In genomic region chr10:12435348-12435747, GRCh38 we compare ENCODE assay signal across 16 cellular contexts.
DNase-seq lines count a peak whose midpoint lies in the region; ATAC-seq, FAIRE-seq and TF ChIP-seq lines count a peak whose summit lies in the region.
"Had no signal": no experiment of that assay in that cellular context is flagged by ENCODE, and none has a peak within 500 bp of the region (broad histone marks: within the 10 kb centered on the region; RNA-seq: fewer than 3 reads in every experiment).

No MANE protein-coding gene starts in this region.

- peak; percentile 40 for FAIRE-seq in RCC 7860 (lab: Jason Lieb, UNC)
- FAIRE-seq: GM12892 had no signal

- TF ChIP-seq CTCF in esophagus muscularis mucosa (IDR thresholded peaks at IDR 0.05), result no peak

- intact Hi-C loops in sciatic nerve (cut with DNase I), result no loop called here
- intact Hi-C loops in esophagus muscularis mucosa (cut with DNase I), result no loop called here

- no peak for ATAC-seq in stimulated activated effector memory CD8-positive, alpha-beta T cell treated with anti-CD3 and anti-CD28 coated beads, Interleukin-12 subunit alpha, Interleukin-12 subunit beta, amount 100 ng/mL, for 72 hours
- no peak for ATAC-seq in sciatic nerve

- 92% methylated on average over 6 of the region's 6 CpGs for WGBS in esophagus muscularis mucosa

- H3K4me3 Mint-ChIP-seq in stimulated activated effector memory CD8-positive, alpha-beta T cell treated with anti-CD3 and anti-CD28 coated beads, Interleukin-12 subunit alpha, Interleukin-12 subunit beta, amount 100 ng/mL, for 72 hours, result no peak overlapping the region

- no peaks in the 10 kb centered on the region for H3K27me3 ChIP-seq in esophagus muscularis mucosa
- H3K27me3 ChIP-seq: BLaER1 treated with 17β-estradiol and CSF1 and Interleukin-3, amounts not matched to agents 10 nM and 100 nM had no signal

- no peaks in the 10 kb centered on the region for H3K9me3 ChIP-seq in esophagus muscularis mucosa
- H3K9me3 ChIP-seq: HAP-1 had no signal

- H3K4me3 ChIP-seq in esophagus muscularis mucosa, result no peak overlapping the region
- H3K4me3 ChIP-seq: BLaER1 treated with 17β-estradiol and CSF1 and Interleukin-3, amounts not matched to agents 10 nM and 100 nM; HAP-1 had no signal

- TF ChIP-seq POLR2A in esophagus muscularis mucosa (IDR thresholded peaks at IDR 0.05; ENCODE audit: low read depth), result no peak

- H3K4me1 Mint-ChIP-seq in stimulated activated effector memory CD8-positive, alpha-beta T cell treated with anti-CD3 and anti-CD28 coated beads, Interleukin-12 subunit alpha, Interleukin-12 subunit beta, amount 100 ng/mL, for 72 hours, result peaks cover 31% of the 10 kb centered on the region

- peak overlapping the region; percentile 48 for H3K27ac Mint-ChIP-seq in stimulated activated effector memory CD8-positive, alpha-beta T cell treated with anti-CD3 and anti-CD28 coated beads, Interleukin-12 subunit alpha, Interleukin-12 subunit beta, amount 100 ng/mL, for 72 hours

- no peak for TF ChIP-seq EP300 in esophagus muscularis mucosa (IDR thresholded peaks at IDR 0.05)

- H3K36me3 Mint-ChIP-seq in stimulated activated effector memory CD8-positive, alpha-beta T cell treated with anti-CD3 and anti-CD28 coated beads, Interleukin-12 subunit alpha, Interleukin-12 subunit beta, amount 100 ng/mL, for 72 hours, result no peaks in the 10 kb centered on the region

- H3K27ac ChIP-seq in esophagus muscularis mucosa (replicated peaks in 1 of 4), result no peak overlapping the region
- H3K27ac ChIP-seq: BLaER1 treated with 17β-estradiol and CSF1 and Interleukin-3, amounts not matched to agents 10 nM and 100 nM; RWPE1 had no signal

- no peaks in the 10 kb centered on the region for H3K36me3 ChIP-seq in esophagus muscularis mucosa
- H3K36me3 ChIP-seq: HAP-1 had no signal

- DNase-seq in NCI-H1417 (lab: John Stamatoyannopoulos, UW) (peak; percentile 24 to 68 (median 47)), NCI-H1417 treated with DMSO at 0.1 percent for 48 hours (lab: John Stamatoyannopoulos, UW) (no peak), NCI-H2107 (lab: John Stamatoyannopoulos, UW) (peak; percentile 12), RCC 7860 (ENCODE audit: low spot score) (peak; percentile 50), sciatic nerve (ENCODE audit: low spot score) (no peak), esophagus muscularis mucosa (ENCODE audit: extremely low spot score) (no peak)
- no peak for DNase-seq in stimulated activated effector memory CD8-positive, alpha-beta T cell treated with anti-CD3 and anti-CD28 coated beads, Interleukin-12 subunit alpha, Interleukin-12 subunit beta, amount 100 ng/mL, for 72 hours (ENCODE audit: low spot score in 2 of 2)
- no peak for DNase-seq in stimulated activated CD4-positive, alpha-beta T cell treated with anti-CD3 and anti-CD28 coated beads, Interleukin-4, amount 100 ng/mL, for 4 hours
- DNase-seq: DND-41, GDM1, NCI-H1694 treated with DMSO at 0.1 percent for 48 hours, NCI-H226 had no signal

- H3K4me1 ChIP-seq in esophagus muscularis mucosa, result peaks cover 0 to 21% (median 12%) of the 10 kb centered on the region in 4 donors
- H3K4me1 ChIP-seq: HAP-1 had no signal

- peaks cover 8% of the 10 kb centered on the region for H3K9me3 Mint-ChIP-seq in stimulated activated effector memory CD8-positive, alpha-beta T cell treated with anti-CD3 and anti-CD28 coated beads, Interleukin-12 subunit alpha, Interleukin-12 subunit beta, amount 100 ng/mL, for 72 hours

Comparison
In these comparisons a context has a peak if more than half of its experiments do, and no peak if none do; other contexts are left out.
1. DNase-seq: peak in NCI-H1417 (3 of 3), NCI-H2107 (single experiment) and RCC 7860 (single experiment); none in NCI-H1417 treated with DMSO at 0.1 percent for 48 hours (single experiment), stimulated activated effector memory CD8-positive, alpha-beta T cell treated with anti-CD3 and anti-CD28 coated beads, Interleukin-12 subunit alpha, Interleukin-12 subunit beta, amount 100 ng/mL, for 72 hours (0 of 2), sciatic nerve (single experiment), esophagus muscularis mucosa (single experiment) and stimulated activated CD4-positive, alpha-beta T cell treated with anti-CD3 and anti-CD28 coated beads, Interleukin-4, amount 100 ng/mL, for 4 hours (0 of 2).